Comparison of ENCODE assay signal across 8 cellular contexts in genomic region chr17:42536372-42537155, GRCh38. TPM values are rescaled to one million over a fixed set of nuclear protein-coding genes. Genes with fewer than 3 reads are reported as not detected.
DNase-seq lines count a peak whose midpoint lies in the region; ATAC-seq lines count a peak whose summit lies in the region.

No MANE protein-coding gene starts in this region.

- ATAC-seq in CD4-positive, CD25-positive, alpha-beta regulatory T cell (ENCODE audit: low read depth in 2 of 2), result peak; percentile 59 to 71
- ATAC-seq in GM19372 (IDR thresholded peaks at IDR 0.05; ENCODE audit: low read depth, unreplicated experiment), result peak; percentile 41
- peak; percentile 61 for ATAC-seq in HG03442 (IDR thresholded peaks at IDR 0.05; ENCODE audit: unreplicated experiment)

- H2AK5ac ChIP-seq in mesendoderm (ENCODE audit: low read length), result no peak overlapping the region

- H3K27me3 Mint-ChIP-seq in CD4-positive, CD25-positive, alpha-beta regulatory T cell, result peaks cover 9% of the 10 kb centered on the region

- DNase-seq in CD4-positive, CD25-positive, alpha-beta regulatory T cell, result peak; percentile 59 to 84 (median 67)
- DNase-seq in NCI-H774 (lab: John Stamatoyannopoulos, UW), result peak; percentile 92
- DNase-seq in activated CD8-positive, alpha-beta memory T cell treated with anti-CD3 and anti-CD28 coated beads for 1 hour (ENCODE audit: extremely low read depth in 1 of 2, low read depth in 1 of 2), result peak; percentile 14 to 56
- DNase-seq in mesendoderm, result peak; percentile 79
- peak; percentile 38 for DNase-seq in stimulated activated CD8-positive, alpha-beta memory T cell treated with anti-CD3 and anti-CD28 coated beads, Interleukin-15, amount 100 ng/mL, for 24 hours (ENCODE audit: low read depth)

- peak overlapping the region; percentile 70 for H3K56ac ChIP-seq in mesendoderm (ENCODE audit: low read length)

- no peaks in the 10 kb centered on the region for H3K9me3 Mint-ChIP-seq in CD4-positive, CD25-positive, alpha-beta regulatory T cell

- no peak overlapping the region for H3K23ac ChIP-seq in mesendoderm (ENCODE audit: low read length)

- peak overlapping the region; percentile 23 for H3K27ac ChIP-seq in CD4-positive, CD25-positive, alpha-beta regulatory T cell (ENCODE audit: insufficient read depth, low read length, poor library complexity, severe bottlenecking)
- peak overlapping the region; percentile 60 for H3K27ac ChIP-seq in mesendoderm (ENCODE audit: low read depth, low read length)

- H3K27ac Mint-ChIP-seq in CD4-positive, CD25-positive, alpha-beta regulatory T cell, result peak overlapping the region in 2 of 3 donors; percentile 63 to 94

- H3K9ac ChIP-seq in endocrine pancreas (ENCODE audit: control insufficient read depth, insufficient read depth, low read length) (peak overlapping the region; percentile 27), mesendoderm (ENCODE audit: low read length) (peak overlapping the region; percentile 92)

- peaks cover 3 to 42% (median 23%) of the 10 kb centered on the region in 4 donors for H3K4me1 Mint-ChIP-seq in CD4-positive, CD25-positive, alpha-beta regulatory T cell

- peaks cover 28% of the 10 kb centered on the region for H3K4me1 ChIP-seq in CD4-positive, CD25-positive, alpha-beta regulatory T cell (ENCODE audit: control insufficient read depth, insufficient read depth, low read length, poor library complexity, severe bottlenecking)
- H3K4me1 ChIP-seq in endocrine pancreas (ENCODE audit: control insufficient read depth, insufficient read depth, low read length) (no peaks in the 10 kb centered on the region), mesendoderm (ENCODE audit: control insufficient read depth, low read depth, low read length) (peaks cover 3% of the 10 kb centered on the region)

- peak overlapping the region; percentile 73 for H3K18ac ChIP-seq in mesendoderm (ENCODE audit: low read length)

- no peak overlapping the region for H4K5ac ChIP-seq in mesendoderm (ENCODE audit: low read length)

- peaks cover 8% of the 10 kb centered on the region for H3K36me3 Mint-ChIP-seq in CD4-positive, CD25-positive, alpha-beta regulatory T cell

- H3K36me3 ChIP-seq in CD4-positive, CD25-positive, alpha-beta regulatory T cell (ENCODE audit: control insufficient read depth, insufficient read depth, low read length), result no peaks in the 10 kb centered on the region
- H3K36me3 ChIP-seq in endocrine pancreas (ENCODE audit: control insufficient read depth, insufficient read depth, low read length) (no peaks in the 10 kb centered on the region), mesendoderm (ENCODE audit: control insufficient read depth, insufficient read depth, low read length) (no peaks in the 10 kb centered on the region)

- H3K27me3 ChIP-seq in CD4-positive, CD25-positive, alpha-beta regulatory T cell (ENCODE audit: control insufficient read depth, insufficient read depth, low read length), result no peaks in the 10 kb centered on the region
- no peaks in the 10 kb centered on the region for H3K27me3 ChIP-seq in endocrine pancreas (ENCODE audit: control insufficient read depth, insufficient read depth, low read length)
- H3K27me3 ChIP-seq in mesendoderm (ENCODE audit: insufficient read depth, low read length, poor library complexity), result no peaks in the 10 kb centered on the region

- no peak overlapping the region for H2BK120ac ChIP-seq in mesendoderm (ENCODE audit: low read depth, low read length)

- H3K79me1 ChIP-seq in mesendoderm (ENCODE audit: low read length), result peaks cover 3% of the 10 kb centered on the region

- peak overlapping the region; percentile 71 to 92 (median 88) for H3K4me3 Mint-ChIP-seq in CD4-positive, CD25-positive, alpha-beta regulatory T cell

- peak overlapping the region; percentile 92 for H3K4ac ChIP-seq in mesendoderm (ENCODE audit: low read depth, low read length)

- H3K79me2 ChIP-seq in mesendoderm (ENCODE audit: control insufficient read depth, insufficient read depth, low read length), result peaks cover 2% of the 10 kb centered on the region

- H4K8ac ChIP-seq in mesendoderm (ENCODE audit: low read depth, low read length), result no peak overlapping the region

- H2BK5ac ChIP-seq in mesendoderm (ENCODE audit: low read length), result no peak overlapping the region

- WGBS in mesendoderm (ENCODE audit: extremely low coverage, insufficient coverage, low lambda C conversion rate), result no CpG with 5 or more reads among the region's 65 CpGs

- H3K4me3 ChIP-seq in CD4-positive, CD25-positive, alpha-beta regulatory T cell (ENCODE audit: low read depth, low read length), result peak overlapping the region; percentile 68
- H3K4me3 ChIP-seq in endocrine pancreas (ENCODE audit: control insufficient read depth, insufficient read depth, low read length) (peak overlapping the region; percentile 33), mesendoderm (ENCODE audit: low read length) (peak overlapping the region; percentile 62)

- H3K4me2 ChIP-seq in mesendoderm (ENCODE audit: low read length), result peak overlapping the region; percentile 97

- H3K9me3 ChIP-seq in CD4-positive, CD25-positive, alpha-beta regulatory T cell (ENCODE audit: control insufficient read depth in 2 of 2, low read length in 2 of 2), result no peaks in the 10 kb centered on the region
- no peaks in the 10 kb centered on the region for H3K9me3 ChIP-seq in endocrine pancreas (ENCODE audit: control insufficient read depth, low read length)

- H2BK15ac ChIP-seq in mesendoderm (replicated peaks; ENCODE audit: low read depth), result no peak overlapping the region

RNA-seq across cellular contexts. Expression of gene NAGLU, which starts 0.5 kb away (rescaled TPM):
- total RNA-seq in CD4-positive, CD25-positive, alpha-beta regulatory T cell, result 11.8 TPM
- 10 to 100 TPM in 3 of 4 donors, 1 to 10 TPM in 1; 9.2 to 17.2 (median 12.0) TPM for polyA plus RNA-seq in CD4-positive, CD25-positive, alpha-beta regulatory T cell
- 9.6 TPM for polyA plus RNA-seq in mesendoderm (2013, experiment 1 of 2)
- 9.0 TPM for polyA plus RNA-seq in mesendoderm (2013, experiment 2 of 2)

RNA-seq across cellular contexts. Expression of gene HSD17B1, which starts 16.2 kb away (rescaled TPM):
- total RNA-seq in CD4-positive, CD25-positive, alpha-beta regulatory T cell, result 0.91 TPM
- polyA plus RNA-seq in CD4-positive, CD25-positive, alpha-beta regulatory T cell, result under 1 TPM; 0.30 to 0.64 (median 0.61) TPM
- 0.59 TPM for polyA plus RNA-seq in mesendoderm (2013, experiment 1 of 2)
- 0.67 TPM for polyA plus RNA-seq in mesendoderm (2013, experiment 2 of 2)

RNA-seq across cellular contexts. Expression of gene COASY, which starts 25.4 kb away (rescaled TPM):
- total RNA-seq in CD4-positive, CD25-positive, alpha-beta regulatory T cell, result 45.0 TPM
- polyA plus RNA-seq in CD4-positive, CD25-positive, alpha-beta regulatory T cell, result 10 to 100 TPM; 41.6 to 56.1 (median 51.8) TPM
- polyA plus RNA-seq in mesendoderm (2013, experiment 1 of 2), result 113 TPM
- polyA plus RNA-seq in mesendoderm (2013, experiment 2 of 2), result 116 TPM

RNA-seq across cellular contexts. Expression of gene MLX, which starts 30.3 kb away (rescaled TPM):
- total RNA-seq in CD4-positive, CD25-positive, alpha-beta regulatory T cell, result 40.8 TPM
- 10 to 100 TPM; 44.0 to 55.4 (median 49.5) TPM for polyA plus RNA-seq in CD4-positive, CD25-positive, alpha-beta regulatory T cell
- 47.9 TPM for polyA plus RNA-seq in mesendoderm (2013, experiment 1 of 2)
- polyA plus RNA-seq in mesendoderm (2013, experiment 2 of 2), result 45.7 TPM

RNA-seq across cellular contexts. Expression of gene PSMC3IP, which starts 41.0 kb away (rescaled TPM):
- total RNA-seq in CD4-positive, CD25-positive, alpha-beta regulatory T cell, result 2.5 TPM
- polyA plus RNA-seq in CD4-positive, CD25-positive, alpha-beta regulatory T cell, result under 1 TPM in 3 of 4 donors, not detected in 1; 0.25 to 0.71 (median 0.39) TPM
- 26.0 TPM for polyA plus RNA-seq in mesendoderm (2013, experiment 1 of 2)
- 26.0 TPM for polyA plus RNA-seq in mesendoderm (2013, experiment 2 of 2)

Comparison
In these comparisons a context has a peak if more than half of its experiments do, and no peak if none do; other contexts are left out.
1. Peak in every context shown above with its lines: DNase-seq, ATAC-seq, H3K4me3 ChIP-seq and H3K27ac ChIP-seq.
2. DNase-seq: peak in every context shown above with its lines; median percentile 92 in NCI-H774; 79 in mesendoderm; 67 in CD4-positive, CD25-positive, alpha-beta regulatory T cell; 38 in stimulated activated CD8-positive, alpha-beta memory T cell treated with anti-CD3 and anti-CD28 coated beads, Interleukin-15, amount 100 ng/mL, for 24 hours; 35 in activated CD8-positive, alpha-beta memory T cell treated with anti-CD3 and anti-CD28 coated beads for 1 hour.